Comparison of ENCODE assay signal across 8 cellular contexts in the genomic region with DNA sequence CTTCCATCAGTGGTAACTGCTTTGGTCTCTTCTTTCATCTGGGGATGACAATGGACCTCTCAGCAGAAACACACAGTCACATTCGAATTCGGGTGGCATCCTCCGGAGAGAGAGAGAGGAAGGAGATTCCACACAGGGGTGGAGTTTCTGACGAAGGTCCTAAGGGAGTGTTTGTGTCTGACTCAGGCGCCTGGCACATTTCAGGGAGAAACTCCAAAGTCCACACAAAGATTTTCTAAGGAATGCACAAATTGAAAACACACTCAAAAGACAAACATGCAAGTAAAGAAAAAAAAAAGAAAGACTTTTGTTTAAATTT. TPM values are rescaled to one million over a fixed set of nuclear protein-coding genes. Genes with fewer than 3 reads are reported as not detected.
DNase-seq lines count a peak whose midpoint lies in the region; ATAC-seq and TF ChIP-seq lines count a peak whose summit lies in the region.
"Had no signal": no experiment of that assay in that cellular context is flagged by ENCODE, and none has a peak within 500 bp of the region (broad histone marks: within the 10 kb centered on the region; RNA-seq: fewer than 3 reads in every experiment).

No MANE protein-coding gene starts in this region.

- H3K27me3 ChIP-seq in hepatocyte: no peaks in the 10 kb centered on the region

- H3K27ac Mint-ChIP-seq in type B pancreatic cell: peak overlapping the region; percentile 81
- H3K27ac Mint-ChIP-seq: T-helper 1 cell treated with Interleukin-12 subunit alpha and Interleukin-12 subunit beta and Interleukin-4 antibody, amounts not matched to agents 30 μg/mL and 1 μg/mL, for 36 hours had no signal

- WGBS in hepatocyte (ENCODE audit: low lambda C conversion rate, missing lambda C conversion rate): 14% methylated on average over 5 of the region's 5 CpGs

- peaks cover 21% of the 10 kb centered on the region for H3K4me1 Mint-ChIP-seq in type B pancreatic cell (ENCODE audit: unreplicated experiment)

- H3K36me3 ChIP-seq in hepatocyte (replicated peaks; ENCODE audit: insufficient read depth, low read depth): no peaks in the 10 kb centered on the region
- H3K36me3 ChIP-seq in OCI-LY7 (ENCODE audit: insufficient read depth, low read length): no peaks in the 10 kb centered on the region

- intact Hi-C loops in OCI-LY7 (cut with micrococcal nuclease; ENCODE audit: unreplicated experiment): no loop called here

- CTCF ChIA-PET in OCI-LY7 (lab: Charles Lee; ENCODE audit: unreplicated experiment): no interaction called here

- TF ChIP-seq CTCF in astrocyte of the cerebellum (IDR thresholded peaks at IDR 0.05; ENCODE audit: low read depth, low read length, missing control alignments) (no peak), hepatocyte (IDR thresholded peaks at IDR 0.05; ENCODE audit: poor library complexity) (no peak), type B pancreatic cell (conservative IDR thresholded peaks at IDR 0.05) (no peak), OCI-LY7 (conservative IDR thresholded peaks at IDR 0.05; ENCODE audit: low read length) (no peak)

- H3K9me2 ChIP-seq in hepatocyte (replicated peaks; ENCODE audit: insufficient read depth) (no peaks in the 10 kb centered on the region), OCI-LY7 (ENCODE audit: insufficient read depth, low read length) (no peaks in the 10 kb centered on the region)

- DNase-seq in HCEC 1CT: peak; percentile 78
- peak; percentile 39 for DNase-seq in astrocyte of the cerebellum (ENCODE audit: low read depth)
- DNase-seq in hepatocyte (ENCODE audit: low spot score): peak; percentile 78
- no peak for DNase-seq in type B pancreatic cell (ENCODE audit: extremely low spot score, unreplicated experiment)
- no peak for DNase-seq in OCI-LY7 (ENCODE audit: low spot score)

- H2AFZ ChIP-seq in hepatocyte (no peak overlapping the region), OCI-LY7 (ENCODE audit: low read length) (no peak overlapping the region)

- peaks cover 4% of the 10 kb centered on the region for H3K4me1 ChIP-seq in hepatocyte (ENCODE audit: insufficient read depth)
- no peaks in the 10 kb centered on the region for H3K4me1 ChIP-seq in OCI-LY7 (ENCODE audit: insufficient read depth, low read length, poor library complexity, severe bottlenecking)

- H3K9me3 Mint-ChIP-seq in type B pancreatic cell: no peaks in the 10 kb centered on the region
- H3K9me3 Mint-ChIP-seq: T-helper 1 cell treated with Interleukin-12 subunit alpha and Interleukin-12 subunit beta and Interleukin-4 antibody, amounts not matched to agents 30 μg/mL and 1 μg/mL, for 36 hours had no signal

- H3K4me3 ChIP-seq in astrocyte of the cerebellum (ENCODE audit: low read depth, low read length) (no peak overlapping the region), hepatocyte (no peak overlapping the region), OCI-LY7 (ENCODE audit: low read depth, low read length, poor library complexity, severe bottlenecking) (no peak overlapping the region)

- H3K4me3 Mint-ChIP-seq in type B pancreatic cell: no peak overlapping the region
- H3K4me3 Mint-ChIP-seq: T-helper 1 cell treated with Interleukin-12 subunit alpha and Interleukin-12 subunit beta and Interleukin-4 antibody, amounts not matched to agents 30 μg/mL and 1 μg/mL, for 36 hours had no signal

- in situ Hi-C loops in astrocyte of the cerebellum (cut with HindIII; ENCODE audit: low sequenced_read_pairs): no loop called here

- H3K27ac ChIP-seq in hepatocyte (peak overlapping the region; percentile 84), OCI-LY7 (ENCODE audit: low read depth, low read length, poor library complexity, severe bottlenecking) (no peak overlapping the region)

- no TSS peak for BruUV-seq in OCI-LY7 (replicated peaks; lab: Mats Ljungman, UMichigan)

- H3K9me3 ChIP-seq in hepatocyte (ENCODE audit: low read depth): no peaks in the 10 kb centered on the region
- H3K9me3 ChIP-seq in OCI-LY7 (ENCODE audit: low read length): no peaks in the 10 kb centered on the region

- H3K27me3 Mint-ChIP-seq in type B pancreatic cell: peaks cover 14% of the 10 kb centered on the region

- POLR2A ChIA-PET in OCI-LY7 (lab: Charles Lee): no interaction called here

- H4K20me1 ChIP-seq in hepatocyte (ENCODE audit: insufficient read depth, poor library complexity, severe bottlenecking) (no peaks in the 10 kb centered on the region), OCI-LY7 (ENCODE audit: insufficient read depth, low read length) (no peaks in the 10 kb centered on the region)

- no peak for ATAC-seq in GM18868 (IDR thresholded peaks at IDR 0.05; ENCODE audit: unreplicated experiment)
- ATAC-seq in HG02885 (IDR thresholded peaks at IDR 0.05; ENCODE audit: poor library complexity, unreplicated experiment): no peak

- H3K4me2 ChIP-seq in hepatocyte (peak overlapping the region; percentile 42), OCI-LY7 (ENCODE audit: low read length) (no peak overlapping the region)

- peaks cover 8% of the 10 kb centered on the region for H3K36me3 Mint-ChIP-seq in type B pancreatic cell

- peaks cover 10% of the 10 kb centered on the region for H3K79me2 ChIP-seq in hepatocyte
- H3K79me2 ChIP-seq in OCI-LY7 (ENCODE audit: insufficient read depth, low read depth, low read length): no peaks in the 10 kb centered on the region

RNA-seq across cellular contexts. Expression of gene EDN1, which starts 6.1 kb away (rescaled TPM):
- total RNA-seq in hepatocyte (25.0 and 26.7 TPM in 2 replicates), type B pancreatic cell (ENCODE audit: low replicate concordance) (8.9 and 20.3 TPM in 2 replicates), OCI-LY7 (2022) (not detected in 2 replicates)
- polyA plus RNA-seq in hepatocyte: 40.7 and 41.8 TPM in 2 replicates
- not detected in 2 replicates for total RNA-seq in OCI-LY7 (2014; rRNA removed; shearing (Covaris generic))

Comparison
In these comparisons a context has a peak if more than half of its experiments do, and no peak if none do; other contexts are left out.
1. DNase-seq: peak in HCEC 1CT (single experiment), astrocyte of the cerebellum (single experiment) and hepatocyte (single experiment); none in type B pancreatic cell (single experiment) and OCI-LY7 (single experiment).